1 cellular context compared by ENCODE assay signal in the genomic region with DNA sequence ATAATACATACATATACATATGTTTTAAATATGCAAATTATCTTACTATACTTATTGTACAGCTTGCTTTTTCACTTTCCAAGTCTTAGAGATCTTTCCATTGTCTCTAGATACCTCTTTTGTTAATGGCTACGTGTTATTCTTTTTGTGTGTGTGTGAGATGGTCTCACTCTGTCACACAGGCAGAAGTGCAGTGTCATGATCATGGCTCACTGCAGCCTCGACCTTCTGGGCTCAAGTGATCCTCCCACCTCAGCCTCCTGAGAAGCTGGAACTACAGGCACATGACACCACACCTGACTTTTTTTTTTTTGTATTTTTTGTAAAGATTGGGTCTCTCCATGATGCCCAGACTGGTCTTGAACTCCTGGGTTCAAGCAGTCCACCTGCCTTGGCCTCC.
TF ChIP-seq lines count a peak whose summit lies in the region.

No MANE protein-coding gene starts in this region.

TF ChIP-seq in HepG2, 621 proteins besides CTCF, POLR2A, EP300 and RAD21:
- TF ChIP-seq NFRKB (IDR thresholded peaks at IDR 0.05) (no peak), NFE2 (CRISPR knock-in tag; IDR thresholded peaks at IDR 0.05) (0 out of 2 replicates have a peak, but pooled peaks have one; percentile 62), TARDBP (CRISPR knock-in tag; IDR thresholded peaks at IDR 0.05) (no peak), ZNF564 (CRISPR knock-in tag; IDR thresholded peaks at IDR 0.05) (no peak), ZNF629 (CRISPR knock-in tag; conservative IDR thresholded peaks at IDR 0.05) (no peak), SMAD9 (CRISPR knock-in tag; IDR thresholded peaks at IDR 0.05) (no peak), NFE2L2 (IDR thresholded peaks at IDR 0.05; ENCODE audit: low read length) (peak; percentile 56; the same call in 1 of the 2 replicates), RAD51 (IDR thresholded peaks at IDR 0.05; ENCODE audit: borderline replicate concordance) (no peak), NBN (conservative IDR thresholded peaks at IDR 0.05) (no peak), ETV6 (CRISPR knock-in tag; conservative IDR thresholded peaks at IDR 0.05) (no peak), NR1H2 (CRISPR knock-in tag; IDR thresholded peaks at IDR 0.05; ENCODE audit: borderline replicate concordance, low read depth) (no peak), ERF (CRISPR knock-in tag; IDR thresholded peaks at IDR 0.05) (no peak), SMC3 (IDR thresholded peaks at IDR 0.05; ENCODE audit: low read length) (no peak), SNAI1 (CRISPR knock-in tag; IDR thresholded peaks at IDR 0.05; ENCODE audit: borderline replicate concordance) (no peak)
- TF ChIP-seq, protein P1, sequence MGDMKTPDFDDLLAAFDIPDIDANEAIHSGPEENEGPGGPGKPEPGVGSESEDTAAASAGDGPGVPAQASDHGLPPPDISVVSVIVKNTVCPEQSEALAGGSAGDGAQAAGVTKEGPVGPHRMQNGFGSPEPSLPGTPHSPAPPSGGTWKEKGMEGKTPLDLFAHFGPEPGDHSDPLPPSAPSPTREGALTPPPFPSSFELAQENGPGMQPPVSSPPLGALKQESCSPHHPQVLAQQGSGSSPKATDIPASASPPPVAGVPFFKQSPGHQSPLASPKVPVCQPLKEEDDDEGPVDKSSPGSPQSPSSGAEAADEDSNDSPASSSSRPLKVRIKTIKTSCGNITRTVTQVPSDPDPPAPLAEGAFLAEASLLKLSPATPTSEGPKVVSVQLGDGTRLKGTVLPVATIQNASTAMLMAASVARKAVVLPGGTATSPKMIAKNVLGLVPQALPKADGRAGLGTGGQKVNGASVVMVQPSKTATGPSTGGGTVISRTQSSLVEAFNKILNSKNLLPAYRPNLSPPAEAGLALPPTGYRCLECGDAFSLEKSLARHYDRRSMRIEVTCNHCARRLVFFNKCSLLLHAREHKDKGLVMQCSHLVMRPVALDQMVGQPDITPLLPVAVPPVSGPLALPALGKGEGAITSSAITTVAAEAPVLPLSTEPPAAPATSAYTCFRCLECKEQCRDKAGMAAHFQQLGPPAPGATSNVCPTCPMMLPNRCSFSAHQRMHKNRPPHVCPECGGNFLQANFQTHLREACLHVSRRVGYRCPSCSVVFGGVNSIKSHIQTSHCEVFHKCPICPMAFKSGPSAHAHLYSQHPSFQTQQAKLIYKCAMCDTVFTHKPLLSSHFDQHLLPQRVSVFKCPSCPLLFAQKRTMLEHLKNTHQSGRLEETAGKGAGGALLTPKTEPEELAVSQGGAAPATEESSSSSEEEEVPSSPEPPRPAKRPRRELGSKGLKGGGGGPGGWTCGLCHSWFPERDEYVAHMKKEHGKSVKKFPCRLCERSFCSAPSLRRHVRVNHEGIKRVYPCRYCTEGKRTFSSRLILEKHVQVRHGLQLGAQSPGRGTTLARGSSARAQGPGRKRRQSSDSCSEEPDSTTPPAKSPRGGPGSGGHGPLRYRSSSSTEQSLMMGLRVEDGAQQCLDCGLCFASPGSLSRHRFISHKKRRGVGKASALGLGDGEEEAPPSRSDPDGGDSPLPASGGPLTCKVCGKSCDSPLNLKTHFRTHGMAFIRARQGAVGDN (CRISPR knock-in tag; IDR thresholded peaks at IDR 0.05) = no peak
- TF ChIP-seq, protein P2, sequence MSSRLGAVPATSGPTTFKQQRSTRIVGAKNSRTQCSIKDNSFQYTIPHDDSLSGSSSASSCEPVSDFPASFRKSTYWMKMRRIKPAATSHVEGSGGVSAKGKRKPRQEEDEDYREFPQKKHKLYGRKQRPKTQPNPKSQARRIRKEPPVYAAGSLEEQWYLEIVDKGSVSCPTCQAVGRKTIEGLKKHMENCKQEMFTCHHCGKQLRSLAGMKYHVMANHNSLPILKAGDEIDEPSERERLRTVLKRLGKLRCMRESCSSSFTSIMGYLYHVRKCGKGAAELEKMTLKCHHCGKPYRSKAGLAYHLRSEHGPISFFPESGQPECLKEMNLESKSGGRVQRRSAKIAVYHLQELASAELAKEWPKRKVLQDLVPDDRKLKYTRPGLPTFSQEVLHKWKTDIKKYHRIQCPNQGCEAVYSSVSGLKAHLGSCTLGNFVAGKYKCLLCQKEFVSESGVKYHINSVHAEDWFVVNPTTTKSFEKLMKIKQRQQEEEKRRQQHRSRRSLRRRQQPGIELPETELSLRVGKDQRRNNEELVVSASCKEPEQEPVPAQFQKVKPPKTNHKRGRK (CRISPR knock-in tag; IDR thresholded peaks at IDR 0.05) = no peak
- TF ChIP-seq, protein P3, sequence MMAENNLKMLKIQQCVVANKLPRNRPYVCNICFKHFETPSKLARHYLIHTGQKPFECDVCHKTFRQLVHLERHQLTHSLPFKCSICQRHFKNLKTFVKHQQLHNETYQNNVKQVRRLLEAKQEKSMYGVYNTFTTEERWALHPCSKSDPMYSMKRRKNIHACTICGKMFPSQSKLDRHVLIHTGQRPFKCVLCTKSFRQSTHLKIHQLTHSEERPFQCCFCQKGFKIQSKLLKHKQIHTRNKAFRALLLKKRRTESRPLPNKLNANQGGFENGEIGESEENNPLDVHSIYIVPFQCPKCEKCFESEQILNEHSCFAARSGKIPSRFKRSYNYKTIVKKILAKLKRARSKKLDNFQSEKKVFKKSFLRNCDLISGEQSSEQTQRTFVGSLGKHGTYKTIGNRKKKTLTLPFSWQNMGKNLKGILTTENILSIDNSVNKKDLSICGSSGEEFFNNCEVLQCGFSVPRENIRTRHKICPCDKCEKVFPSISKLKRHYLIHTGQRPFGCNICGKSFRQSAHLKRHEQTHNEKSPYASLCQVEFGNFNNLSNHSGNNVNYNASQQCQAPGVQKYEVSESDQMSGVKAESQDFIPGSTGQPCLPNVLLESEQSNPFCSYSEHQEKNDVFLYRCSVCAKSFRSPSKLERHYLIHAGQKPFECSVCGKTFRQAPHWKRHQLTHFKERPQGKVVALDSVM (CRISPR knock-in tag; IDR thresholded peaks at IDR 0.05) = peak; percentile 94
- TF ChIP-seq, protein P4, sequence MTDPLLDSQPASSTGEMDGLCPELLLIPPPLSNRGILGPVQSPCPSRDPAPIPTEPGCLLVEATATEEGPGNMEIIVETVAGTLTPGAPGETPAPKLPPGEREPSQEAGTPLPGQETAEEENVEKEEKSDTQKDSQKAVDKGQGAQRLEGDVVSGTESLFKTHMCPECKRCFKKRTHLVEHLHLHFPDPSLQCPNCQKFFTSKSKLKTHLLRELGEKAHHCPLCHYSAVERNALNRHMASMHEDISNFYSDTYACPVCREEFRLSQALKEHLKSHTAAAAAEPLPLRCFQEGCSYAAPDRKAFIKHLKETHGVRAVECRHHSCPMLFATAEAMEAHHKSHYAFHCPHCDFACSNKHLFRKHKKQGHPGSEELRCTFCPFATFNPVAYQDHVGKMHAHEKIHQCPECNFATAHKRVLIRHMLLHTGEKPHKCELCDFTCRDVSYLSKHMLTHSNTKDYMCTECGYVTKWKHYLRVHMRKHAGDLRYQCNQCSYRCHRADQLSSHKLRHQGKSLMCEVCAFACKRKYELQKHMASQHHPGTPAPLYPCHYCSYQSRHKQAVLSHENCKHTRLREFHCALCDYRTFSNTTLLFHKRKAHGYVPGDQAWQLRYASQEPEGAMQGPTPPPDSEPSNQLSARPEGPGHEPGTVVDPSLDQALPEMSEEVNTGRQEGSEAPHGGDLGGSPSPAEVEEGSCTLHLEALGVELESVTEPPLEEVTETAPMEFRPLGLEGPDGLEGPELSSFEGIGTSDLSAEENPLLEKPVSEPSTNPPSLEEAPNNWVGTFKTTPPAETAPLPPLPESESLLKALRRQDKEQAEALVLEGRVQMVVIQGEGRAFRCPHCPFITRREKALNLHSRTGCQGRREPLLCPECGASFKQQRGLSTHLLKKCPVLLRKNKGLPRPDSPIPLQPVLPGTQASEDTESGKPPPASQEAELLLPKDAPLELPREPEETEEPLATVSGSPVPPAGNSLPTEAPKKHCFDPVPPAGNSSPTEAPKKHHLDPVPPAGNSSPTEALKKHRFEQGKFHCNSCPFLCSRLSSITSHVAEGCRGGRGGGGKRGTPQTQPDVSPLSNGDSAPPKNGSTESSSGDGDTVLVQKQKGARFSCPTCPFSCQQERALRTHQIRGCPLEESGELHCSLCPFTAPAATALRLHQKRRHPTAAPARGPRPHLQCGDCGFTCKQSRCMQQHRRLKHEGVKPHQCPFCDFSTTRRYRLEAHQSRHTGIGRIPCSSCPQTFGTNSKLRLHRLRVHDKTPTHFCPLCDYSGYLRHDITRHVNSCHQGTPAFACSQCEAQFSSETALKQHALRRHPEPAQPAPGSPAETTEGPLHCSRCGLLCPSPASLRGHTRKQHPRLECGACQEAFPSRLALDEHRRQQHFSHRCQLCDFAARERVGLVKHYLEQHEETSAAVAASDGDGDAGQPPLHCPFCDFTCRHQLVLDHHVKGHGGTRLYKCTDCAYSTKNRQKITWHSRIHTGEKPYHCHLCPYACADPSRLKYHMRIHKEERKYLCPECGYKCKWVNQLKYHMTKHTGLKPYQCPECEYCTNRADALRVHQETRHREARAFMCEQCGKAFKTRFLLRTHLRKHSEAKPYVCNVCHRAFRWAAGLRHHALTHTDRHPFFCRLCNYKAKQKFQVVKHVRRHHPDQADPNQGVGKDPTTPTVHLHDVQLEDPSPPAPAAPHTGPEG (CRISPR knock-in tag; IDR thresholded peaks at IDR 0.05) = 0 out of 2 replicates have a peak, but pooled peaks have one; percentile 16
